Comparison of ENCODE assay signal across 1 cellular context in the genomic region with DNA sequence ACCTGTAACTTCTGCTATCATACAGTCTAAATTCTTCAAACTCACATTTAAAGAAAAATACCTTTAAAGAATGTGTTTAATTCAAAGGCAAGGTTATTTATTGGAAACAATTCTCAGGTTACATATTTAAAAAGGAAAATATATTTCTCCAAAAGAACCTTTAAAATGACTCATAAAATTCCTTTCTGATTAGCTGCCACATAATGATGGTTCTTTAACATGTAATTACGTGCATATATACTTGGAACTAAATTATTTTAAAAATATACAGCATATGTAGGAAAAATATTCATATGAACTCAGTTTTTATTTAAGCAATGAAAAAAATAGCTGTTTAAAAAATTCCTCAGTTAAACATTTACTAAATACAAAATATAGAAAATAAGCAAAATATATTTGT.
A peak's percentile ranks its signal among the peaks of the same experiment; 100 is the strongest.
TF ChIP-seq lines count a peak whose summit lies in the region.

No MANE protein-coding gene starts in this region.

TF ChIP-seq in endothelial cell of umbilical vein, 7 proteins besides CTCF, POLR2A, EP300 and RAD21:
- TF ChIP-seq GATA2 (IDR thresholded peaks at IDR 0.05; ENCODE audit: insufficient read depth, insufficient read length, low read depth, low read length) (no peak), FOS (IDR thresholded peaks at IDR 0.05; ENCODE audit: borderline replicate concordance, insufficient read depth, low read length) (peak; percentile 65), EZH2 (IDR thresholded peaks at IDR 0.05; ENCODE audit: borderline replicate concordance, low read depth, low read length, severe bottlenecking) (no peak), JUN (IDR thresholded peaks at IDR 0.05; ENCODE audit: borderline replicate concordance, insufficient read depth, insufficient read length, low read depth) (peak; percentile 13)
